ENCODE assay signal across 18 cellular contexts in genomic region chr5:157739388-157740045, GRCh38. TPM values are rescaled to one million over a fixed set of nuclear protein-coding genes. Genes with fewer than 3 reads are reported as not detected.
DNase-seq lines count a peak whose midpoint lies in the region; ATAC-seq, FAIRE-seq and TF ChIP-seq lines count a peak whose summit lies in the region.
"Had no signal": no experiment of that assay in that cellular context is flagged by ENCODE, and none has a peak within 500 bp of the region (broad histone marks: within the 10 kb centered on the region; RNA-seq: fewer than 3 reads in every experiment).

No MANE protein-coding gene starts in this region.

- H3K36me3 ChIP-seq in PC-3 (ENCODE audit: low read depth, low read length) (peaks cover 29% of the 10 kb centered on the region; the same call in 1 of the 2 replicates), left lung (peaks cover 0 to 45% of the 10 kb centered on the region in 2 donors)

- no peaks in the 10 kb centered on the region for H3K9me2 ChIP-seq in PC-3 (replicated peaks; ENCODE audit: low read length)

- BruUV-seq in PC-3 (replicated peaks; lab: Mats Ljungman, UMichigan): TSS peak; percentile 5

- H3K9me3 Mint-ChIP-seq in naive thymus-derived CD8-positive, alpha-beta T cell: no peaks in the 10 kb centered on the region
- H3K9me3 Mint-ChIP-seq: CD4-positive, CD25-positive, alpha-beta regulatory T cell; CD8-positive, alpha-beta T cell; HFFc6 had no signal

- H3K4me3 ChIP-seq in PC-3 (ENCODE audit: low read length) (no peak overlapping the region), left lung (no peak overlapping the region)
- H3K4me3 ChIP-seq: BLaER1, HAP-1 had no signal

- H3K9me3 ChIP-seq in PC-3 (ENCODE audit: low read length): no peaks in the 10 kb centered on the region
- H3K9me3 ChIP-seq in left lung: no peaks in the 10 kb centered on the region
- H3K9me3 ChIP-seq: BLaER1, Caco-2, HAP-1 had no signal

- intact Hi-C loops in PC-3 (cut with micrococcal nuclease) (loop anchor here (5.0 to 10.0 kb wide), 4 partner anchors 118 to 592 kb away; partner anchors contain the start of gene CLINT1), left lung (cut with DNase I) (no loop called here)

- POLR2A ChIA-PET in PC-3 (lab: Charles Lee; ENCODE audit: unreplicated experiment): no interaction called here
- POLR2A ChIA-PET in naive thymus-derived CD8-positive, alpha-beta T cell (lab: Charles Lee): no interaction called here

- H3K27me3 Mint-ChIP-seq in naive thymus-derived CD8-positive, alpha-beta T cell: no peaks in the 10 kb centered on the region
- H3K27me3 Mint-ChIP-seq: CD4-positive, CD25-positive, alpha-beta regulatory T cell had no signal

- TF ChIP-seq CTCF in PC-3 (conservative IDR thresholded peaks at IDR 0.05; ENCODE audit: low read depth, low read length): no peak
- TF ChIP-seq CTCF in left lung (IDR thresholded peaks at IDR 0.05): no peak

- H3K27ac Mint-ChIP-seq in naive thymus-derived CD8-positive, alpha-beta T cell: peak overlapping the region in 1 of 10 donors; percentile 4
- H3K27ac Mint-ChIP-seq: CD8-positive, alpha-beta T cell; HFFc6 had no signal

- peaks cover 6% of the 10 kb centered on the region for H3K79me2 ChIP-seq in PC-3 (ENCODE audit: low read length)

- no peaks in the 10 kb centered on the region for H4K20me1 ChIP-seq in PC-3 (ENCODE audit: low read length)
- H4K20me1 ChIP-seq: BLaER1 had no signal

- FAIRE-seq in HTR-8/SVneo (lab: Jason Lieb, UNC): peak; percentile 4
- FAIRE-seq: G401.6, H54 had no signal

- peaks cover 0 to 49% (median 11%) of the 10 kb centered on the region in 3 donors for H3K36me3 Mint-ChIP-seq in naive thymus-derived CD8-positive, alpha-beta T cell

- no peak overlapping the region for H2AFZ ChIP-seq in PC-3 (ENCODE audit: low read length)

- CTCF ChIA-PET in PC-3 (lab: Charles Lee): no interaction called here

- peaks cover 7% of the 10 kb centered on the region for H3K4me1 ChIP-seq in PC-3 (ENCODE audit: insufficient read depth, low read length)
- H3K4me1 ChIP-seq in left lung: peaks cover 0 to 9% of the 10 kb centered on the region in 2 donors

- H3K4me1 Mint-ChIP-seq in naive thymus-derived CD8-positive, alpha-beta T cell: peaks cover 5 to 13% (median 10%) of the 10 kb centered on the region in 4 donors

- ATAC-seq in PC-3: no peak
- no peak for ATAC-seq in naive thymus-derived CD8-positive, alpha-beta T cell
- no peak for ATAC-seq in left lung
- ATAC-seq in HG02852 (IDR thresholded peaks at IDR 0.05; ENCODE audit: unreplicated experiment): no peak
- ATAC-seq: CD8-positive, alpha-beta T cell had no signal

- DNase-seq in HTR-8/SVneo (ENCODE audit: insufficient read length, low spot score): no peak
- no peak for DNase-seq in PC-3
- peak; percentile 61 for DNase-seq in putamen (ENCODE audit: low spot score)
- DNase-seq in naive thymus-derived CD8-positive, alpha-beta T cell: no peak
- no peak for DNase-seq in left lung
- DNase-seq: DMS153, DND-41, GOT3 had no signal

- H3K4me3 Mint-ChIP-seq in naive thymus-derived CD8-positive, alpha-beta T cell: no peak overlapping the region
- H3K4me3 Mint-ChIP-seq: CD8-positive, alpha-beta T cell; HFFc6 had no signal

- H3K9ac ChIP-seq in PC-3 (ENCODE audit: low read length): no peak overlapping the region
- H3K9ac ChIP-seq: BLaER1 had no signal

- H3K4me2 ChIP-seq in PC-3 (ENCODE audit: low read length): no peak overlapping the region
- H3K4me2 ChIP-seq: BLaER1 had no signal

- no peaks in the 10 kb centered on the region for H3F3A ChIP-seq in PC-3 (ENCODE audit: low read length, unreplicated experiment)

- H3K27ac ChIP-seq in PC-3 (ENCODE audit: low read length): no peak overlapping the region
- no peak overlapping the region for H3K27ac ChIP-seq in left lung
- H3K27ac ChIP-seq: BLaER1, C4-2B had no signal

- H3K27me3 ChIP-seq in PC-3 (ENCODE audit: low read length) (no peaks in the 10 kb centered on the region), left lung (no peaks in the 10 kb centered on the region)
- H3K27me3 ChIP-seq: BLaER1 had no signal

RNA-seq across cellular contexts. Expression of gene LSM11, which starts 4.0 kb away (rescaled TPM):
- total RNA-seq in PC-3 (2014; rRNA removed) (5.0 and 5.1 TPM in 2 replicates), left lung (1 to 10 TPM; 3.0 to 3.2 TPM)
- total RNA-seq in naive thymus-derived CD8-positive, alpha-beta T cell: 1 to 10 TPM; 5.1 to 5.2 TPM
- under 1 TPM; 0.36 to 0.64 (median 0.42) TPM for polyA plus RNA-seq in naive thymus-derived CD8-positive, alpha-beta T cell

RNA-seq across cellular contexts. Expression of gene THG1L, which starts 8.3 kb away (rescaled TPM):
- 45.1 and 45.3 TPM in 2 replicates for total RNA-seq in PC-3 (2014; rRNA removed)
- total RNA-seq in naive thymus-derived CD8-positive, alpha-beta T cell: 10 to 100 TPM; 13.4 TPM
- 1 to 10 TPM; 6.3 to 9.0 (median 8.0) TPM for polyA plus RNA-seq in naive thymus-derived CD8-positive, alpha-beta T cell
- 1 to 10 TPM; 8.8 to 9.4 TPM for total RNA-seq in left lung
